Comparison of ENCODE assay signal across 2 cellular contexts in the genomic region with DNA sequence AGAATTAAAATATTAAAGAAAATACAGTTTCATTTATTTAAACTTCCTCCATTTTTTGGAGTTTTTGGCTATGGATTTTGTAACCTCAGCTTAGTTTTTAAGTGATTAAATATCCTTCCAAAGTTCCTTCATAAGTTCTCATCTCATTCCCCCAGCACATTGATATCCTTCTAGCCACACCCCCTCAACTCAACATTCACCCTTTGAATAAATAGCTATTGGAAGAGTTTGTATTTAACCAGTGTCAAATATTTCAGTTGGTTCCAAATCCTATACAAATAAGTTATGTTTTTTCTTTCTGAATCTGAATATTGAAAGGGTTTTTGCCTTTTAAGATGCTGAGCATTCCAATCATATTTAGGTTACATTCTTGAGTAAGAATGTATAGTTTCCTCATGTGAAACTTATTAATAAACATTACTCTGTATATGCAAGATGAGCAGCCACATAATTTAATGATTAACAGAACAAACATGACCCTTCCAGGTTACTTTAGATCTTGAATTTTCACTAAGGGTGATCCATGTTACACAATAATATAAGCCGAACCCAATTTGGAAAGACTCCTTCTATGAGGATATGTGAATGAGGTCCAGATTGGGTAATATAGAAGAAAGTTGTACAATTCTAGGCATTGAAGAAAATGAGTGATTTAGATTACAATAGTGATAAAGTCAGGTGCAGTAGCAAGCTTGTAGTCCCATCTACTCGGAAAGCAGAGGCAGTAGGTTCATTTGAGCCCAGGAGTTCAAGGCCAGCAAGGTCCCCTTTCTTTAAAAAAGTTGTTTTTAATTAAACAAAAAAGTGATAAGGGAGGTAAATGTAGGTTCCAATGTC.
TF ChIP-seq lines count a peak whose summit lies in the region.

No MANE protein-coding gene starts in this region.

TF ChIP-seq in A549, 52 proteins besides CTCF, POLR2A, EP300 and RAD21:
- TF ChIP-seq FOSB (CRISPR knock-in tag; IDR thresholded peaks at IDR 0.05) (no peak), RFX5 (IDR thresholded peaks at IDR 0.05) (no peak)

TF ChIP-seq in liver, 16 proteins besides CTCF, POLR2A, EP300 and RAD21:
- TF ChIP-seq, protein P1, sequence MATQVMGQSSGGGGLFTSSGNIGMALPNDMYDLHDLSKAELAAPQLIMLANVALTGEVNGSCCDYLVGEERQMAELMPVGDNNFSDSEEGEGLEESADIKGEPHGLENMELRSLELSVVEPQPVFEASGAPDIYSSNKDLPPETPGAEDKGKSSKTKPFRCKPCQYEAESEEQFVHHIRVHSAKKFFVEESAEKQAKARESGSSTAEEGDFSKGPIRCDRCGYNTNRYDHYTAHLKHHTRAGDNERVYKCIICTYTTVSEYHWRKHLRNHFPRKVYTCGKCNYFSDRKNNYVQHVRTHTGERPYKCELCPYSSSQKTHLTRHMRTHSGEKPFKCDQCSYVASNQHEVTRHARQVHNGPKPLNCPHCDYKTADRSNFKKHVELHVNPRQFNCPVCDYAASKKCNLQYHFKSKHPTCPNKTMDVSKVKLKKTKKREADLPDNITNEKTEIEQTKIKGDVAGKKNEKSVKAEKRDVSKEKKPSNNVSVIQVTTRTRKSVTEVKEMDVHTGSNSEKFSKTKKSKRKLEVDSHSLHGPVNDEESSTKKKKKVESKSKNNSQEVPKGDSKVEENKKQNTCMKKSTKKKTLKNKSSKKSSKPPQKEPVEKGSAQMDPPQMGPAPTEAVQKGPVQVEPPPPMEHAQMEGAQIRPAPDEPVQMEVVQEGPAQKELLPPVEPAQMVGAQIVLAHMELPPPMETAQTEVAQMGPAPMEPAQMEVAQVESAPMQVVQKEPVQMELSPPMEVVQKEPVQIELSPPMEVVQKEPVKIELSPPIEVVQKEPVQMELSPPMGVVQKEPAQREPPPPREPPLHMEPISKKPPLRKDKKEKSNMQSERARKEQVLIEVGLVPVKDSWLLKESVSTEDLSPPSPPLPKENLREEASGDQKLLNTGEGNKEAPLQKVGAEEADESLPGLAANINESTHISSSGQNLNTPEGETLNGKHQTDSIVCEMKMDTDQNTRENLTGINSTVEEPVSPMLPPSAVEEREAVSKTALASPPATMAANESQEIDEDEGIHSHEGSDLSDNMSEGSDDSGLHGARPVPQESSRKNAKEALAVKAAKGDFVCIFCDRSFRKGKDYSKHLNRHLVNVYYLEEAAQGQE (IDR thresholded peaks at IDR 0.05) = peak; percentile 5
- TF ChIP-seq SP1 (IDR thresholded peaks at IDR 0.05) (peak; percentile 85), HNF4G (IDR thresholded peaks at IDR 0.05) (peak; percentile 33), HNF4A (conservative IDR thresholded peaks at IDR 0.05) (peak; percentile 85 to 86), EGR1 (IDR thresholded peaks at IDR 0.05; ENCODE audit: low read depth in 2 of 2) (peak in 1 of 2 donors; percentile 13), TAF1 (conservative IDR thresholded peaks at IDR 0.05) (no peak), JUND (IDR thresholded peaks at IDR 0.05) (peak; percentile 40 to 68), NR2F2 (IDR thresholded peaks at IDR 0.05) (no peak), FOXA1 (IDR thresholded peaks at IDR 0.05) (no peak), YY1 (IDR thresholded peaks at IDR 0.05) (peak; percentile 42), FOXA2 (IDR thresholded peaks at IDR 0.05) (no peak), RXRA (IDR thresholded peaks at IDR 0.05) (peak; percentile 82 to 89), GABPA (IDR thresholded peaks at IDR 0.05 in 1 of 2, conservative IDR thresholded peaks at IDR 0.05 in 1 of 2) (peak in 1 of 2 donors; percentile 31)
- TF ChIP-seq, protein P2, sequence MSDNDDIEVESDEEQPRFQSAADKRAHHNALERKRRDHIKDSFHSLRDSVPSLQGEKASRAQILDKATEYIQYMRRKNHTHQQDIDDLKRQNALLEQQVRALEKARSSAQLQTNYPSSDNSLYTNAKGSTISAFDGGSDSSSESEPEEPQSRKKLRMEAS (IDR thresholded peaks at IDR 0.05) = no peak
- TF ChIP-seq, protein P3, sequence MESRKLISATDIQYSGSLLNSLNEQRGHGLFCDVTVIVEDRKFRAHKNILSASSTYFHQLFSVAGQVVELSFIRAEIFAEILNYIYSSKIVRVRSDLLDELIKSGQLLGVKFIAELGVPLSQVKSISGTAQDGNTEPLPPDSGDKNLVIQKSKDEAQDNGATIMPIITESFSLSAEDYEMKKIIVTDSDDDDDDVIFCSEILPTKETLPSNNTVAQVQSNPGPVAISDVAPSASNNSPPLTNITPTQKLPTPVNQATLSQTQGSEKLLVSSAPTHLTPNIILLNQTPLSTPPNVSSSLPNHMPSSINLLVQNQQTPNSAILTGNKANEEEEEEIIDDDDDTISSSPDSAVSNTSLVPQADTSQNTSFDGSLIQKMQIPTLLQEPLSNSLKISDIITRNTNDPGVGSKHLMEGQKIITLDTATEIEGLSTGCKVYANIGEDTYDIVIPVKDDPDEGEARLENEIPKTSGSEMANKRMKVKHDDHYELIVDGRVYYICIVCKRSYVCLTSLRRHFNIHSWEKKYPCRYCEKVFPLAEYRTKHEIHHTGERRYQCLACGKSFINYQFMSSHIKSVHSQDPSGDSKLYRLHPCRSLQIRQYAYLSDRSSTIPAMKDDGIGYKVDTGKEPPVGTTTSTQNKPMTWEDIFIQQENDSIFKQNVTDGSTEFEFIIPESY (IDR thresholded peaks at IDR 0.05) = peak; percentile 55
- TF ChIP-seq, protein P4, sequence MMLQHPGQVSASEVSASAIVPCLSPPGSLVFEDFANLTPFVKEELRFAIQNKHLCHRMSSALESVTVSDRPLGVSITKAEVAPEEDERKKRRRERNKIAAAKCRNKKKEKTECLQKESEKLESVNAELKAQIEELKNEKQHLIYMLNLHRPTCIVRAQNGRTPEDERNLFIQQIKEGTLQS (IDR thresholded peaks at IDR 0.05) = peak; percentile 33
